ENCODE assay signal across 11 cellular contexts in the genomic region with DNA sequence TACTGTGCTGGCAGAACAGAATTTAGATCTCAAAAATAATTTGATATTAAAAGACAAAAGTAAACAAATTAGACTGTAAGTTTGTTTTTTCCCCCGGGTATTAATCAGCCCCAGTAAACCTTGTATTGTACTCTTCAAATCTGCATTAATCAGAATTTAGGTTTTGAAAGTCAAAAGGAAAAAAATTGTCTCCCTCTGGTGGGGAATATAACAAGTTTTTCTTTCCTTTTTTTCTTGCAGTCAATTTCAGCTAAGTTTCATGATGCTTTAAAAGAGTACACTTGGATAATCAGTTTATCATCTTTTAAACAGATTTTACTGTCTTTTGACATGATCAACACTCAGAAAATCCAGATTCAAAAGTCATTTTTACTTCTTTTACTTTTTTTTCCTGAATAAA.
DNase-seq lines count a peak whose midpoint lies in the region; ATAC-seq, FAIRE-seq and TF ChIP-seq lines count a peak whose summit lies in the region.
"Had no signal": no experiment of that assay in that cellular context is flagged by ENCODE, and none has a peak within 500 bp of the region (broad histone marks: within the 10 kb centered on the region; RNA-seq: fewer than 3 reads in every experiment).

No MANE protein-coding gene starts in this region.

- no peaks in the 10 kb centered on the region for H3K4me1 Mint-ChIP-seq in activated T-cell treated with anti-CD3 and anti-CD28 coated beads, Interleukin-2, amount 50 U/mL, for 24 hours (ENCODE audit: low read depth)
- H3K4me1 Mint-ChIP-seq: activated B cell treated with CpG ODN at 0.5 μM for 24 hours; activated naive CD8-positive, alpha-beta T cell treated with anti-CD3 and anti-CD28 coated beads for 36 hours had no signal

- no peak overlapping the region for H3K27ac Mint-ChIP-seq in activated T-cell treated with anti-CD3 and anti-CD28 coated beads, Interleukin-2, amount 50 U/mL, for 24 hours
- H3K27ac Mint-ChIP-seq: activated B cell treated with CpG ODN at 0.5 μM for 24 hours; activated naive CD8-positive, alpha-beta T cell treated with anti-CD3 and anti-CD28 coated beads for 36 hours had no signal

- no peak overlapping the region for H4K8ac ChIP-seq in IMR-90 (ENCODE audit: low read depth in 2 of 2, low read length in 2 of 2)

- POLR2A ChIA-PET in IMR-90 (lab: Charles Lee; ENCODE audit: unreplicated experiment) (interaction anchor here (0.7 kb wide), 1 partner anchor 373 kb away, joined by 3 read pairs; no protein-coding TSS in a partner anchor), GM12878 (lab: Charles Lee) (interaction anchor here (0.6 kb wide), 1 partner anchor 19 kb away, joined by 3 read pairs; no protein-coding TSS in a partner anchor)

- H3K4me1 ChIP-seq in IMR-90 (ENCODE audit: control insufficient read depth, insufficient read depth, low read length) (no peaks in the 10 kb centered on the region), GM12878 (ENCODE audit: control insufficient read depth, insufficient read depth, low read length) (no peaks in the 10 kb centered on the region), uterus (no peaks in the 10 kb centered on the region)

- H3K4me3 Mint-ChIP-seq in activated T-cell treated with anti-CD3 and anti-CD28 coated beads, Interleukin-2, amount 50 U/mL, for 24 hours, result no peak overlapping the region
- H3K4me3 Mint-ChIP-seq: activated B cell treated with CpG ODN at 0.5 μM for 24 hours; activated naive CD8-positive, alpha-beta T cell treated with anti-CD3 and anti-CD28 coated beads for 36 hours had no signal

- no peak for TF ChIP-seq EP300 in GM12878 (IDR thresholded peaks at IDR 0.05; ENCODE audit: borderline replicate concordance in 1 of 2, control insufficient read depth in 1 of 2, low read depth in 2 of 2, low read length in 2 of 2)

- no peak overlapping the region for H2BK120ac ChIP-seq in IMR-90 (ENCODE audit: low read depth, low read length)

- H3K27me3 Mint-ChIP-seq in activated T-cell treated with anti-CD3 and anti-CD28 coated beads, Interleukin-2, amount 50 U/mL, for 24 hours, result no peaks in the 10 kb centered on the region

- H3K9ac ChIP-seq in IMR-90 (ENCODE audit: low read depth, low read length), result no peak overlapping the region
- H3K9ac ChIP-seq in GM12878 (ENCODE audit: control insufficient read depth, insufficient read depth, low read length), result no peak overlapping the region

- H3K79me1 ChIP-seq in IMR-90 (ENCODE audit: low read depth in 1 of 2, low read length in 2 of 2), result no peaks in the 10 kb centered on the region

- in situ Hi-C loops in IMR-90 (cut with MboI; ENCODE audit: low sequenced_read_pairs), result no loop called here
- in situ Hi-C loops in GM12878 (cut with MboI), result no loop called here

- H3K9me1 ChIP-seq in IMR-90 (ENCODE audit: insufficient read depth, low read length), result no peaks in the 10 kb centered on the region

- no peaks in the 10 kb centered on the region for H3K9me3 Mint-ChIP-seq in activated T-cell treated with anti-CD3 and anti-CD28 coated beads, Interleukin-2, amount 50 U/mL, for 24 hours
- H3K9me3 Mint-ChIP-seq: activated B cell treated with CpG ODN at 0.5 μM for 24 hours; activated naive CD8-positive, alpha-beta T cell treated with anti-CD3 and anti-CD28 coated beads for 36 hours had no signal

- FAIRE-seq in GM12878 (lab: Jason Lieb, UNC), result no peak

- H2BK20ac ChIP-seq in IMR-90 (ENCODE audit: low read depth, low read length), result no peak overlapping the region

- CTCF ChIA-PET in IMR-90 (lab: Yijun Ruan, JAX) (interaction anchor here (0.6 to 1.6 kb wide), 3 partner anchors 10 to 18 kb away, joined by 3 to 4 read pairs (median 3); no protein-coding TSS in a partner anchor), GM12878 (lab: Yijun Ruan, JAX) (interaction anchor here (0.6 to 2.1 kb wide), 4 partner anchors 26 to 369 kb away, joined by 3 to 13 read pairs (median 5); no protein-coding TSS in a partner anchor)

- DNase-seq in AG10803 (ENCODE audit: low read depth), result peak; percentile 5
- DNase-seq in IMR-90, result peak; percentile 3
- no peak for DNase-seq in GM12878 (ENCODE audit: low read depth, low spot score)
- peak; percentile 1 to 13 for DNase-seq in lung microvascular endothelial cell (ENCODE audit: low read depth in 2 of 2)
- no peak for DNase-seq in activated T-cell treated with anti-CD3 and anti-CD28 coated beads, Interleukin-2, amount 50 U/mL, for 24 hours
- no peak for DNase-seq in uterus
- DNase-seq: activated B cell treated with CpG ODN at 0.5 μM for 24 hours; activated naive CD8-positive, alpha-beta T cell treated with anti-CD3 and anti-CD28 coated beads for 36 hours had no signal

- WGBS in IMR-90 (ENCODE audit: extremely low coverage in 2 of 2, insufficient read length in 1 of 2), 2 experiments, result no CpG with 5 or more reads among the region's 1 CpG
- WGBS in GM12878 (ENCODE audit: insufficient coverage, insufficient replicate concordance, low lambda C conversion rate, missing lambda C conversion rate), result 40% methylated on average over 1 of the region's 1 CpG

- BruUV-seq in IMR-90 (replicated peaks; lab: Mats Ljungman, UMichigan) (no TSS peak), GM12878 (replicated peaks; lab: Mats Ljungman, UMichigan) (no TSS peak)

- no peak overlapping the region for H3K56ac ChIP-seq in IMR-90 (ENCODE audit: extremely low read depth, insufficient read depth, low read length)

- H3K18ac ChIP-seq in IMR-90 (ENCODE audit: low read depth, low read length), result no peak overlapping the region

- no peaks in the 10 kb centered on the region for H3K36me3 ChIP-seq in IMR-90 (ENCODE audit: control insufficient read depth, insufficient read depth, low read length)
- H3K36me3 ChIP-seq in GM12878 (ENCODE audit: control insufficient read depth in 2 of 2, insufficient read depth in 2 of 2, low read length in 1 of 2), result no peaks in the 10 kb centered on the region
- no peaks in the 10 kb centered on the region for H3K36me3 ChIP-seq in uterus
- H3K36me3 ChIP-seq: neutrophil had no signal

- H3K14ac ChIP-seq in IMR-90 (replicated peaks; ENCODE audit: low read depth, low read length), result no peak overlapping the region

- SMC1A ChIA-PET in GM12878 (lab: Charles Lee; ENCODE audit: uncharacterized antibody, unreplicated experiment), result interaction anchor here (0.8 to 2.8 kb wide), 4 partner anchors 11 to 369 kb away, joined by 3 to 13 read pairs (median 4); no protein-coding TSS in a partner anchor

- H2AFZ ChIP-seq in IMR-90 (replicated peaks; ENCODE audit: low read length, poor library complexity), result no peak overlapping the region
- no peak overlapping the region for H2AFZ ChIP-seq in GM12878 (ENCODE audit: control insufficient read depth, low read depth, low read length)

- H3K23ac ChIP-seq in IMR-90 (ENCODE audit: low read depth, low read length), result no peak overlapping the region

- H3K27me3 ChIP-seq in IMR-90 (ENCODE audit: control insufficient read depth, insufficient read depth, low read length) (no peaks in the 10 kb centered on the region), GM12878 (replicated peaks in 1 of 2; ENCODE audit: control insufficient read depth in 2 of 2, insufficient read depth in 2 of 2, low read length in 1 of 2) (peaks cover 0 to 1% of the 10 kb centered on the region in 2 experiments; a peak in 1 of 4 replicates), uterus (no peaks in the 10 kb centered on the region)
- H3K27me3 ChIP-seq: neutrophil had no signal

- TF ChIP-seq POLR2A in IMR-90 (IDR thresholded peaks at IDR 0.05; ENCODE audit: low read depth, low read length), result no peak
- no peak for TF ChIP-seq POLR2A in GM12878 (IDR thresholded peaks at IDR 0.05; ENCODE audit: low read depth, low read length)
- no peak for TF ChIP-seq POLR2A in uterus (IDR thresholded peaks at IDR 0.05)

- RAD21 ChIA-PET in GM12878 (lab: Charles Lee; ENCODE audit: unreplicated experiment), result interaction anchor here (0.7 to 2.3 kb wide), 2 partner anchors 66 to 369 kb away, joined by 3 to 11 read pairs; no protein-coding TSS in a partner anchor

- TF ChIP-seq CTCF in AG10803 (conservative IDR thresholded peaks at IDR 0.05; ENCODE audit: low read length) (peak; percentile 38), IMR-90 (conservative IDR thresholded peaks at IDR 0.05; ENCODE audit: low read depth, low read length) (peak; percentile 22; the same call in 1 of the 2 replicates), GM12878 (IDR thresholded peaks at IDR 0.05 in 2 of 3, conservative IDR thresholded peaks at IDR 0.05 in 1 of 3; ENCODE audit: control insufficient read depth in 2 of 3, extremely low read depth in 1 of 3, insufficient read depth in 1 of 3, low read depth in 3 of 3, low read length in 3 of 3) (no peak; a peak in 1 of 6 replicates), uterus (IDR thresholded peaks at IDR 0.05) (peak in 1 of 4 experiments; percentile 5)

- no peak overlapping the region for H4K91ac ChIP-seq in IMR-90 (ENCODE audit: insufficient read depth, low read depth, low read length)

- no peak overlapping the region for H3K4ac ChIP-seq in IMR-90 (ENCODE audit: low read depth, low read length)

- H3K9me3 ChIP-seq in IMR-90 (ENCODE audit: control insufficient read depth, insufficient read depth, low read length) (no peaks in the 10 kb centered on the region), GM12878 (replicated peaks; ENCODE audit: control insufficient read depth, insufficient read depth, low read length) (no peaks in the 10 kb centered on the region), uterus (no peaks in the 10 kb centered on the region)
- H3K9me3 ChIP-seq: neutrophil had no signal

- dilution Hi-C loops in IMR-90 (cut with HindIII; ENCODE audit: low sequenced_read_pairs, unreplicated experiment), result no loop called here

- 0 out of 2 replicates have a peak, but pooled peaks have one; percentile 10 for TF ChIP-seq RAD21 in IMR-90 (IDR thresholded peaks at IDR 0.05; ENCODE audit: low read length)
- TF ChIP-seq RAD21 in GM12878 (IDR thresholded peaks at IDR 0.05; ENCODE audit: insufficient read depth, low read depth, low read length), result no peak

- H2AK9ac ChIP-seq in IMR-90 (replicated peaks; ENCODE audit: low read depth, low read length, poor library complexity), result no peak overlapping the region

- no peak overlapping the region for H2AK5ac ChIP-seq in IMR-90 (ENCODE audit: low read depth, low read length)

- no peaks in the 10 kb centered on the region for H3K36me3 Mint-ChIP-seq in activated T-cell treated with anti-CD3 and anti-CD28 coated beads, Interleukin-2, amount 50 U/mL, for 24 hours (ENCODE audit: low read depth)
- H3K36me3 Mint-ChIP-seq: activated naive CD8-positive, alpha-beta T cell treated with anti-CD3 and anti-CD28 coated beads for 36 hours had no signal

- H3K27ac ChIP-seq in IMR-90 (ENCODE audit: insufficient read depth, low read length) (no peak overlapping the region), GM12878 (ENCODE audit: control insufficient read depth, insufficient read depth) (no peak overlapping the region), uterus (no peak overlapping the region)
- H3K27ac ChIP-seq: neutrophil had no signal

- H3K4me2 ChIP-seq in IMR-90 (ENCODE audit: low read depth, low read length) (no peak overlapping the region), GM12878 (ENCODE audit: control insufficient read depth, insufficient read depth) (no peak overlapping the region)

- H2BK15ac ChIP-seq in IMR-90 (ENCODE audit: low read depth, low read length), result no peak overlapping the region

- H2BK5ac ChIP-seq in IMR-90 (ENCODE audit: low read depth, low read length, poor library complexity, severe bottlenecking), result no peak overlapping the region

- H3K79me2 ChIP-seq in GM12878 (ENCODE audit: control insufficient read depth, insufficient read depth, low read length), result no peaks in the 10 kb centered on the region

- no peak overlapping the region for H4K5ac ChIP-seq in IMR-90 (ENCODE audit: low read depth, low read length)

- H3K4me3 ChIP-seq in AG10803 (ENCODE audit: low read length), result no peak overlapping the region
- no peak overlapping the region for H3K4me3 ChIP-seq in IMR-90 (ENCODE audit: insufficient read depth, low read depth, low read length)
- no peak overlapping the region for H3K4me3 ChIP-seq in GM12878
- H3K4me3 ChIP-seq in uterus, result no peak overlapping the region

- intact Hi-C loops in IMR-90 (cut with micrococcal nuclease), result loop anchor here (2.0 to 5.0 kb wide), 2 partner anchors 369 to 1257 kb away; no protein-coding TSS in a partner anchor
- intact Hi-C loops in GM12878 (cut with micrococcal nuclease; ENCODE audit: unreplicated experiment), result no loop called here
- intact Hi-C loops in uterus (cut with DNase I; ENCODE audit: low total_unique reads), result no loop called here

- no peak for ATAC-seq in IMR-90 (ENCODE audit: low read depth)
- ATAC-seq in GM12878, result no peak
- no peak for ATAC-seq in HG03354 (IDR thresholded peaks at IDR 0.05; ENCODE audit: poor library complexity, severe bottlenecking, unreplicated experiment)
- no peak for ATAC-seq in HG03460 (IDR thresholded peaks at IDR 0.05; ENCODE audit: unreplicated experiment)

- no peaks in the 10 kb centered on the region for H4K20me1 ChIP-seq in IMR-90 (ENCODE audit: insufficient read depth, low read length)
- no peaks in the 10 kb centered on the region for H4K20me1 ChIP-seq in GM12878 (ENCODE audit: control insufficient read depth, insufficient read depth)

Comparison
In these comparisons a context has a peak if more than half of its experiments do, and no peak if none do; other contexts are left out.
1. DNase-seq: peak in AG10803 (single experiment), IMR-90 (single experiment) and lung microvascular endothelial cell (2 of 2); none in GM12878 (single experiment), activated T-cell treated with anti-CD3 and anti-CD28 coated beads, Interleukin-2, amount 50 U/mL, for 24 hours (single experiment) and uterus (0 of 2).
2. CTCF ChIP-seq: peak in AG10803 (single experiment) and IMR-90 (single experiment); none in GM12878 (0 of 3).